ENCODE assay signal across 20 cellular contexts in the genomic region with DNA sequence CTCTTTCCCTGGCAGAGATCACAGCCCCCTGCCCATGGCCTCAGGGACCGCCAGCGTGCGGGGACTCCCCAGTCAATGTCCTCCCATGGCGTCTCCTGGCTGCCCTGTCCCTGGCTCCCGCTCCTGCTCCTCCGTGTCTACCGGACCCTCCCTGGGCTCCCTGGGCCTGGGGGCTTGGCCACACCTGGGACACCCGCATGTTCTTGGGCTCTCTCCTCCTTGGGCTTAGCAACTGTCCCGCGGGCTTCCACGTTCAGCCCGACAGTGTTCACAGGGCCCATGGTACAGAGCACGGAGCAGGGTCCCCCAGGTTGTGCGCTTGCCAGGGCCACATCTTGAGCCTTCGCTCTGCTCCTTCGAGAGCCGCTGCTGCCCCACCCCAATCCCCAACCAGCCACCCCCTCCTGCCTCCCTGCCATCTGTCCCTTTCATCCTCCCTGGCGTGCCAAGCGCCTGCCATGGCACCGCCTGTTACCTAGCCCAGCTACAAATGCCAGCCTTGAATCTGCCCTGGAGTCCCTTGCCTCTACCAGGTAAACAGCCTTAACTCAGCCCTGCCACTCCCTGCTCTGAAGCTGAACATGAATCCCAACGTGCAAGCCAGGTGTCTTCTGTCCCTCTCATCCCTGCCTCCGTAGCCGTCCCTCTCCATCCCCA. TPM values are rescaled to one million over a fixed set of nuclear protein-coding genes. Genes with fewer than 3 reads are reported as not detected.
DNase-seq lines count a peak whose midpoint lies in the region; TF ChIP-seq lines count a peak whose summit lies in the region.
"Had no signal": no experiment of that assay in that cellular context is flagged by ENCODE, and none has a peak within 500 bp of the region (broad histone marks: within the 10 kb centered on the region; RNA-seq: fewer than 3 reads in every experiment).

No MANE protein-coding gene starts in this region.

- no peaks in the 10 kb centered on the region for H4K20me1 ChIP-seq in OCI-LY7 (ENCODE audit: insufficient read depth, low read length)

- peak overlapping the region; percentile 19 for H3K27ac Mint-ChIP-seq in activated T-cell treated with anti-CD3 and anti-CD28 coated beads, Interleukin-2, amount 50 U/mL, for 24 hours
- H3K27ac Mint-ChIP-seq in type B pancreatic cell: no peak overlapping the region
- H3K27ac Mint-ChIP-seq: CD8-positive, alpha-beta T cell had no signal

- CTCF ChIA-PET in OCI-LY7 (lab: Charles Lee; ENCODE audit: unreplicated experiment): interaction anchor here (0.6 kb wide), 1 partner anchor 399 kb away, joined by 4 read pairs; no protein-coding TSS in a partner anchor

- no peak overlapping the region for H2AFZ ChIP-seq in OCI-LY7 (ENCODE audit: low read length)
- H2AFZ ChIP-seq: PC-9 had no signal

- peaks cover 47% of the 10 kb centered on the region for H3K36me3 Mint-ChIP-seq in activated T-cell treated with anti-CD3 and anti-CD28 coated beads, Interleukin-2, amount 50 U/mL, for 24 hours (ENCODE audit: low read depth)
- H3K36me3 Mint-ChIP-seq in type B pancreatic cell: no peaks in the 10 kb centered on the region

- POLR2A ChIA-PET in OCI-LY7 (lab: Charles Lee): interaction anchor here (0.6 kb wide), 1 partner anchor 317 kb away, joined by 3 read pairs; no protein-coding TSS in a partner anchor

- no peaks in the 10 kb centered on the region for H3K9me3 Mint-ChIP-seq in activated T-cell treated with anti-CD3 and anti-CD28 coated beads, Interleukin-2, amount 50 U/mL, for 24 hours
- no peaks in the 10 kb centered on the region for H3K9me3 Mint-ChIP-seq in type B pancreatic cell
- H3K9me3 Mint-ChIP-seq: CD8-positive, alpha-beta T cell had no signal

- peaks cover 29% of the 10 kb centered on the region for H3K4me1 Mint-ChIP-seq in activated T-cell treated with anti-CD3 and anti-CD28 coated beads, Interleukin-2, amount 50 U/mL, for 24 hours (ENCODE audit: low read depth)
- no peaks in the 10 kb centered on the region for H3K4me1 Mint-ChIP-seq in type B pancreatic cell (ENCODE audit: unreplicated experiment)

- no peak for DNase-seq in activated T-cell treated with anti-CD3 and anti-CD28 coated beads, Interleukin-2, amount 50 U/mL, for 24 hours
- DNase-seq in activated T-cell treated with anti-CD3 and anti-CD28 coated beads for 4 hours: no peak
- peak; percentile 53 for DNase-seq in NCI-H2171 treated with DMSO at 0.1 percent for 48 hours (lab: John Stamatoyannopoulos, UW)
- DNase-seq in OCI-LY7 (ENCODE audit: low spot score): no peak
- no peak for DNase-seq in activated CD4-positive, alpha-beta T cell treated with anti-CD3 and anti-CD28 coated beads for 1 hour
- DNase-seq in type B pancreatic cell (ENCODE audit: extremely low spot score, unreplicated experiment): no peak
- DNase-seq: CD8-positive, alpha-beta T cell; DMS79; NCI-H1092 treated with DMSO at 0.1 percent for 48 hours; NCI-H146; NCI-H2227 treated with DMSO at 0.1 percent for 48 hours; NCI-H510A treated with DMSO at 0.1 percent for 48 hours; PC-9 had no signal

- H3K4me3 ChIP-seq in OCI-LY7 (ENCODE audit: low read depth, low read length, poor library complexity, severe bottlenecking): no peak overlapping the region
- H3K4me3 ChIP-seq: A549, BLaER1, K562, PC-9, SJSA1 had no signal

- peaks cover 9% of the 10 kb centered on the region for H3K36me3 ChIP-seq in OCI-LY7 (ENCODE audit: insufficient read depth, low read length)
- H3K36me3 ChIP-seq: SJSA1 had no signal

- H3K79me2 ChIP-seq in OCI-LY7 (ENCODE audit: insufficient read depth, low read depth, low read length): no peaks in the 10 kb centered on the region

- TF ChIP-seq CTCF in OCI-LY7 (conservative IDR thresholded peaks at IDR 0.05; ENCODE audit: low read length): no peak
- TF ChIP-seq CTCF in type B pancreatic cell (conservative IDR thresholded peaks at IDR 0.05): no peak

- no peak overlapping the region for H3K4me2 ChIP-seq in OCI-LY7 (ENCODE audit: low read length)
- H3K4me2 ChIP-seq: A549, PC-9 had no signal

- BruUV-seq in OCI-LY7 (replicated peaks; lab: Mats Ljungman, UMichigan): no TSS peak

- H3K4me3 Mint-ChIP-seq in activated T-cell treated with anti-CD3 and anti-CD28 coated beads, Interleukin-2, amount 50 U/mL, for 24 hours: no peak overlapping the region
- H3K4me3 Mint-ChIP-seq in type B pancreatic cell: no peak overlapping the region
- H3K4me3 Mint-ChIP-seq: CD8-positive, alpha-beta T cell had no signal

- no peaks in the 10 kb centered on the region for H3K9me2 ChIP-seq in OCI-LY7 (ENCODE audit: insufficient read depth, low read length)

- peaks cover 11% of the 10 kb centered on the region for H3K4me1 ChIP-seq in OCI-LY7 (ENCODE audit: insufficient read depth, low read length, poor library complexity, severe bottlenecking)
- H3K4me1 ChIP-seq: A549, SJSA1 had no signal

- peak overlapping the region; percentile 19 for H3K27ac ChIP-seq in cingulate gyrus (ENCODE audit: low read depth, low read length)
- H3K27ac ChIP-seq in OCI-LY7 (ENCODE audit: low read depth, low read length, poor library complexity, severe bottlenecking): no peak overlapping the region
- H3K27ac ChIP-seq: A549, BLaER1, PC-9, SJSA1 had no signal

- H3K27me3 Mint-ChIP-seq in activated T-cell treated with anti-CD3 and anti-CD28 coated beads, Interleukin-2, amount 50 U/mL, for 24 hours: peaks cover 20% of the 10 kb centered on the region
- H3K27me3 Mint-ChIP-seq in type B pancreatic cell: no peaks in the 10 kb centered on the region

- no peaks in the 10 kb centered on the region for H3K9me3 ChIP-seq in OCI-LY7 (ENCODE audit: low read length)
- H3K9me3 ChIP-seq: A549, BLaER1, SJSA1 had no signal

- intact Hi-C loops in OCI-LY7 (cut with micrococcal nuclease; ENCODE audit: unreplicated experiment): no loop called here

RNA-seq across cellular contexts. Expression of gene AVPR2, which starts 3.9 kb away (rescaled TPM):
- 0.09 TPM in 1 of 2 replicates, not detected in the other for total RNA-seq in OCI-LY7 (2014; rRNA removed; shearing (Covaris generic))
- 0.46 TPM in 1 of 2 replicates, not detected in the other for total RNA-seq in OCI-LY7 (2022)
- total RNA-seq in type B pancreatic cell (ENCODE audit: low replicate concordance): not detected in 2 replicates
- total RNA-seq: Calu3; CD8-positive, alpha-beta T cell; H1; K562; SJSA1 had no signal

RNA-seq across cellular contexts. Expression of gene ARHGAP4, which starts 17.7 kb away (rescaled TPM):
- 126 and 127 TPM in 2 replicates for total RNA-seq in OCI-LY7 (2014; rRNA removed; shearing (Covaris generic))
- total RNA-seq in OCI-LY7 (2022) (119 and 128 TPM in 2 replicates), type B pancreatic cell (ENCODE audit: low replicate concordance) (7.7 and 8.8 TPM in 2 replicates)

RNA-seq across cellular contexts. Expression of gene L1CAM, which starts 22.4 kb away (rescaled TPM):
- not detected in 2 replicates for total RNA-seq in OCI-LY7 (2014; rRNA removed; shearing (Covaris generic))
- total RNA-seq in OCI-LY7 (2022): not detected in 2 replicates
- 2.9 and 12.6 TPM in 2 replicates for total RNA-seq in type B pancreatic cell (ENCODE audit: low replicate concordance)

RNA-seq across cellular contexts. Expression of gene NAA10, which starts 26.5 kb away (rescaled TPM):
- total RNA-seq in OCI-LY7 (2014; rRNA removed; shearing (Covaris generic)): 77.5 and 82.7 TPM in 2 replicates
- total RNA-seq in OCI-LY7 (2022): 90.5 and 105 TPM in 2 replicates
- 73.8 and 82.7 TPM in 2 replicates for total RNA-seq in type B pancreatic cell (ENCODE audit: low replicate concordance)

RNA-seq across cellular contexts. Expression of gene RENBP, which starts 36.1 kb away (rescaled TPM):
- total RNA-seq in OCI-LY7 (2014; rRNA removed; shearing (Covaris generic)): 2.8 and 3.6 TPM in 2 replicates
- total RNA-seq in OCI-LY7 (2022): 6.2 and 6.8 TPM in 2 replicates
- 4.9 and 6.7 TPM in 2 replicates for total RNA-seq in type B pancreatic cell (ENCODE audit: low replicate concordance)

Comparison
In these comparisons a context has a peak if more than half of its experiments do, and no peak if none do; other contexts are left out.
1. RNA of gene ARHGAP4, which starts 17.7 kb away (total RNA-seq): 119 to 128 TPM in OCI-LY7; 7.7 to 8.8 TPM in type B pancreatic cell; every median in the first group is over 10 times any median in the second.